In genomic region chr20:47680804-47681529, GRCh38 we compare ENCODE assay signal across 1 cellular context.
A peak's percentile ranks its signal among the peaks of the same experiment; 100 is the strongest.
TF ChIP-seq lines count a peak whose summit lies in the region.

No MANE protein-coding gene starts in this region.

TF ChIP-seq in HepG2, 621 proteins besides CTCF, POLR2A, EP300 and RAD21 (continued from another document and continues in another):
- no peak for TF ChIP-seq SNAPC4 (CRISPR knock-in tag; IDR thresholded peaks at IDR 0.05)
- 0 out of 2 replicates have a peak, but pooled peaks have one; percentile 20 for TF ChIP-seq ZBTB26 (CRISPR knock-in tag; IDR thresholded peaks at IDR 0.05; ENCODE audit: borderline replicate concordance)
- TF ChIP-seq ZNF142 (CRISPR knock-in tag; IDR thresholded peaks at IDR 0.05), result no peak
- TF ChIP-seq ELK4 (CRISPR knock-in tag; IDR thresholded peaks at IDR 0.05; ENCODE audit: borderline replicate concordance), result no peak
- TF ChIP-seq ZNF598 (CRISPR knock-in tag; IDR thresholded peaks at IDR 0.05; ENCODE audit: borderline replicate concordance), result no peak
- no peak for TF ChIP-seq ZNF230 (CRISPR knock-in tag; IDR thresholded peaks at IDR 0.05)
- peak; percentile 54; the same call in 1 of the 2 replicates for TF ChIP-seq HNF4G (IDR thresholded peaks at IDR 0.05; ENCODE audit: borderline replicate concordance, low read depth, low read length)
- TF ChIP-seq HNF4G (CRISPR knock-in tag; IDR thresholded peaks at IDR 0.05; ENCODE audit: borderline replicate concordance, low read depth), result no peak
- peak; percentile 74 for TF ChIP-seq HNF4A (CRISPR knock-in tag; IDR thresholded peaks at IDR 0.05)
- no peak for TF ChIP-seq ZNF790 (CRISPR knock-in tag; IDR thresholded peaks at IDR 0.05; ENCODE audit: borderline replicate concordance)
- no peak for TF ChIP-seq ZNF337 (CRISPR knock-in tag; IDR thresholded peaks at IDR 0.05; ENCODE audit: borderline replicate concordance, low read depth)
- TF ChIP-seq ZBTB7B (CRISPR knock-in tag; IDR thresholded peaks at IDR 0.05), result 0 out of 2 replicates have a peak, but pooled peaks have one; percentile 31
- no peak for TF ChIP-seq ETS1 (CRISPR knock-in tag; IDR thresholded peaks at IDR 0.05)
- TF ChIP-seq ZNF329 (CRISPR knock-in tag; IDR thresholded peaks at IDR 0.05; ENCODE audit: low read depth), result peak; percentile 100
- no peak for TF ChIP-seq ZNF687 (CRISPR knock-in tag; IDR thresholded peaks at IDR 0.05)
- TF ChIP-seq FOSL2 (CRISPR knock-in tag; IDR thresholded peaks at IDR 0.05), result 0 out of 2 replicates have a peak, but pooled peaks have one; percentile 32
- no peak for TF ChIP-seq ZNF276 (CRISPR knock-in tag; IDR thresholded peaks at IDR 0.05; ENCODE audit: low read depth)
- TF ChIP-seq NCOR1 (IDR thresholded peaks at IDR 0.05; ENCODE audit: borderline replicate concordance, low read length), result 0 out of 2 replicates have a peak, but pooled peaks have one; percentile 29
- no peak for TF ChIP-seq ZNF709 (CRISPR knock-in tag; IDR thresholded peaks at IDR 0.05)
- TF ChIP-seq TARDBP (CRISPR knock-in tag; IDR thresholded peaks at IDR 0.05), result no peak
- TF ChIP-seq ZNF10 (CRISPR knock-in tag; IDR thresholded peaks at IDR 0.05; ENCODE audit: borderline replicate concordance, low read depth), result no peak
- no peak for TF ChIP-seq RCOR2 (CRISPR knock-in tag; IDR thresholded peaks at IDR 0.05)
- no peak for TF ChIP-seq CSRNP2 (CRISPR knock-in tag; conservative IDR thresholded peaks at IDR 0.05; ENCODE audit: low read depth)
- no peak for TF ChIP-seq MTA1 (CRISPR knock-in tag; IDR thresholded peaks at IDR 0.05; ENCODE audit: borderline replicate concordance)
- TF ChIP-seq SKI (IDR thresholded peaks at IDR 0.05; ENCODE audit: partially characterized antibody), result no peak
- no peak for TF ChIP-seq TBP (CRISPR knock-in tag; IDR thresholded peaks at IDR 0.05)
- no peak for TF ChIP-seq NR2F6 (IDR thresholded peaks at IDR 0.05)
- TF ChIP-seq NR2F6 (CRISPR knock-in tag; IDR thresholded peaks at IDR 0.05), result 0 out of 2 replicates have a peak, but pooled peaks have one; percentile 10
- TF ChIP-seq ZKSCAN1 (IDR thresholded peaks at IDR 0.05; ENCODE audit: low read length), result no peak
